Comparison of ENCODE assay signal across 1 cellular context in the genomic region with DNA sequence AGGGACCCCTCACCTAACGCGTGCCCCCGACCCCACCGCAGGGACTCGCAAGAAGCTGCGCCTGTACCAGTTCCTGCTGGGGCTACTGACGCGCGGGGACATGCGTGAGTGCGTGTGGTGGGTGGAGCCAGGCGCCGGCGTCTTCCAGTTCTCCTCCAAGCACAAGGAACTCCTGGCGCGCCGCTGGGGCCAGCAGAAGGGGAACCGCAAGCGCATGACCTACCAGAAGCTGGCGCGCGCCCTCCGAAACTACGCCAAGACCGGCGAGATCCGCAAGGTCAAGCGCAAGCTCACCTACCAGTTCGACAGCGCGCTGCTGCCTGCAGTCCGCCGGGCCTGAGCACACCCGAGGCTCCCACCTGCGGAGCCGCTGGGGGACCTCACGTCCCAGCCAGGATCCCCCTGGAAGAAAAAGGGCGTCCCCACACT.
TF ChIP-seq lines count a peak whose summit lies in the region.

No MANE protein-coding gene starts in this region.

TF ChIP-seq in endothelial cell of umbilical vein, 7 proteins besides CTCF, POLR2A, EP300 and RAD21:
- TF ChIP-seq MYC (IDR thresholded peaks at IDR 0.05; ENCODE audit: low read depth, low read length) = no peak
- TF ChIP-seq POLR2AphosphoS5 (IDR thresholded peaks at IDR 0.05; ENCODE audit: insufficient read depth, low read depth, low read length) = no peak
- TF ChIP-seq GATA2 (IDR thresholded peaks at IDR 0.05; ENCODE audit: insufficient read depth, insufficient read length, low read depth, low read length) = no peak
- no peak for TF ChIP-seq JUN (IDR thresholded peaks at IDR 0.05; ENCODE audit: borderline replicate concordance, insufficient read depth, insufficient read length, low read depth)
- no peak for TF ChIP-seq FOS (IDR thresholded peaks at IDR 0.05; ENCODE audit: borderline replicate concordance, insufficient read depth, low read length)
- no peak for TF ChIP-seq EZH2 (IDR thresholded peaks at IDR 0.05; ENCODE audit: borderline replicate concordance, low read depth, low read length, severe bottlenecking)
- TF ChIP-seq, protein P1, sequence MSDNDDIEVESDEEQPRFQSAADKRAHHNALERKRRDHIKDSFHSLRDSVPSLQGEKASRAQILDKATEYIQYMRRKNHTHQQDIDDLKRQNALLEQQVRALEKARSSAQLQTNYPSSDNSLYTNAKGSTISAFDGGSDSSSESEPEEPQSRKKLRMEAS (IDR thresholded peaks at IDR 0.05; ENCODE audit: insufficient read depth, insufficient read length) = no peak
TF ChIP-seq in endothelial cell of umbilical vein: peak in this region for 0.
